In genomic region chr10:73614711-73615110, GRCh38 we compare ENCODE assay signal across 9 cellular contexts. TPM values are rescaled to one million over a fixed set of nuclear protein-coding genes. Genes with fewer than 3 reads are reported as not detected.
"Had no signal": no experiment of that assay in that cellular context is flagged by ENCODE, and none has a peak within 500 bp of the region (broad histone marks: within the 10 kb centered on the region; RNA-seq: fewer than 3 reads in every experiment).

No MANE protein-coding gene starts in this region.

- H3K4me1 Mint-ChIP-seq: IgD-negative memory B cell had no signal

- DNase-seq: GOT3, H7, HCEC 1CT, Kasumi-1, KG1 had no signal

- H3K27me3 Mint-ChIP-seq: IgD-negative memory B cell had no signal

- H3K36me3 Mint-ChIP-seq: IgD-negative memory B cell had no signal

- H3K27ac Mint-ChIP-seq: IgD-negative memory B cell had no signal

- H3K9me3 Mint-ChIP-seq: IgD-negative memory B cell had no signal

- H3K4me3 Mint-ChIP-seq: IgD-negative memory B cell had no signal

- H3K27ac ChIP-seq: HL-60 had no signal

RNA-seq across cellular contexts. Expression of gene MYOZ1, which starts 26.6 kb away (rescaled TPM):
- total RNA-seq: HT1080 had no signal
- polyA plus RNA-seq: IgD-negative memory B cell had no signal

RNA-seq across cellular contexts. Expression of gene SYNPO2L, which starts 41.1 kb away (rescaled TPM):
- total RNA-seq: H4, H7 had no signal
- polyA plus RNA-seq: IgD-negative memory B cell had no signal
